Comparison of ENCODE assay signal across 14 cellular contexts in genomic region chr9:89749500-89750116, GRCh38.
A peak's percentile ranks its signal among the peaks of the same experiment; 100 is the strongest.
DNase-seq lines count a peak whose midpoint lies in the region; ATAC-seq and TF ChIP-seq lines count a peak whose summit lies in the region.
"Had no signal": no experiment of that assay in that cellular context is flagged by ENCODE, and none has a peak within 500 bp of the region (broad histone marks: within the 10 kb centered on the region; RNA-seq: fewer than 3 reads in every experiment).

No MANE protein-coding gene starts in this region.

- no peak overlapping the region for H3K27ac ChIP-seq in colonic mucosa
- H3K27ac ChIP-seq: tibial artery had no signal

- H3K27me3 Mint-ChIP-seq in activated CD8-positive, alpha-beta T cell treated with anti-CD3 and anti-CD28 coated beads, Interleukin-2, amount 10 ng/mL, durations not matched to agents 7 days and 5 days (ENCODE audit: low read depth): no peaks in the 10 kb centered on the region
- no peaks in the 10 kb centered on the region for H3K27me3 Mint-ChIP-seq in activated CD8-positive, alpha-beta T cell treated with anti-CD3 and anti-CD28 coated beads for 36 hours
- H3K27me3 Mint-ChIP-seq in endothelial cell (ENCODE audit: unreplicated experiment): peaks cover 11% of the 10 kb centered on the region

- no peak for TF ChIP-seq CTCF in activated CD8-positive, alpha-beta T cell treated with anti-CD3 and anti-CD28 coated beads for 36 hours (IDR thresholded peaks at IDR 0.05)
- no peak for TF ChIP-seq CTCF in endothelial cell (IDR thresholded peaks at IDR 0.05; ENCODE audit: unreplicated experiment)
- TF ChIP-seq CTCF in colonic mucosa (IDR thresholded peaks at IDR 0.05): no peak

- DNase-seq in activated CD8-positive, alpha-beta T cell treated with anti-CD3 and anti-CD28 coated beads, Interleukin-2, amount 10 ng/mL, durations not matched to agents 7 days and 5 days: no peak
- DNase-seq in activated CD8-positive, alpha-beta T cell treated with anti-CD3 and anti-CD28 coated beads for 36 hours: no peak
- peak; percentile 38 for DNase-seq in SW480 (ENCODE audit: low spot score)
- no peak for DNase-seq in endothelial cell (ENCODE audit: low spot score)
- DNase-seq in posterior vena cava (ENCODE audit: low spot score): peak; percentile 64
- DNase-seq in NCI-H2227 (lab: John Stamatoyannopoulos, UW; ENCODE audit: unreplicated experiment): no peak
- DNase-seq in colonic mucosa: no peak
- DNase-seq: effector memory CD8-positive, alpha-beta T cell; naive thymus-derived CD8-positive, alpha-beta T cell; NCI-H187; tibial artery had no signal

- no peak for ATAC-seq in activated CD8-positive, alpha-beta T cell treated with anti-CD3 and anti-CD28 coated beads, Interleukin-2, amount 10 ng/mL, durations not matched to agents 7 days and 5 days
- ATAC-seq in activated CD8-positive, alpha-beta T cell treated with anti-CD3 and anti-CD28 coated beads for 36 hours: no peak
- ATAC-seq in HG03108 (IDR thresholded peaks at IDR 0.05; ENCODE audit: unreplicated experiment): no peak
- ATAC-seq: effector memory CD8-positive, alpha-beta T cell; naive thymus-derived CD8-positive, alpha-beta T cell had no signal

- H3K9me3 ChIP-seq in colonic mucosa: no peaks in the 10 kb centered on the region
- H3K9me3 ChIP-seq: tibial artery had no signal

- peak overlapping the region; percentile 2 for H3K4me3 Mint-ChIP-seq in activated CD8-positive, alpha-beta T cell treated with anti-CD3 and anti-CD28 coated beads, Interleukin-2, amount 10 ng/mL, durations not matched to agents 7 days and 5 days
- no peak overlapping the region for H3K4me3 Mint-ChIP-seq in activated CD8-positive, alpha-beta T cell treated with anti-CD3 and anti-CD28 coated beads for 36 hours
- peak overlapping the region; percentile 19 for H3K4me3 Mint-ChIP-seq in endothelial cell (ENCODE audit: unreplicated experiment)
- H3K4me3 Mint-ChIP-seq: effector memory CD8-positive, alpha-beta T cell; memory B cell had no signal

- peaks cover 6% of the 10 kb centered on the region for H3K9me3 Mint-ChIP-seq in activated CD8-positive, alpha-beta T cell treated with anti-CD3 and anti-CD28 coated beads, Interleukin-2, amount 10 ng/mL, durations not matched to agents 7 days and 5 days (ENCODE audit: insufficient read depth)
- H3K9me3 Mint-ChIP-seq in activated CD8-positive, alpha-beta T cell treated with anti-CD3 and anti-CD28 coated beads for 36 hours: peaks cover under 1% of the 10 kb centered on the region
- H3K9me3 Mint-ChIP-seq in endothelial cell (ENCODE audit: unreplicated experiment): no peaks in the 10 kb centered on the region
- H3K9me3 Mint-ChIP-seq: activated T-helper 2 cell treated with anti-CD3 and anti-CD28 coated beads, Interferon-gamma antibody, Interleukin-2, Interleukin-4, amounts not matched to agents 10 μg/mL and 5 μg/mL and 100 μg/mL, durations not matched to agents 14 hours and 24 hours and 36 hours; effector memory CD8-positive, alpha-beta T cell had no signal

- intact Hi-C loops in activated CD8-positive, alpha-beta T cell treated with anti-CD3 and anti-CD28 coated beads for 36 hours (cut with micrococcal nuclease): no loop called here
- intact Hi-C loops in posterior vena cava (cut with DNase I): no loop called here
- intact Hi-C loops in colonic mucosa (cut with DNase I): no loop called here

- H3K4me3 ChIP-seq in colonic mucosa: no peak overlapping the region
- H3K4me3 ChIP-seq: tibial artery had no signal

- no peak overlapping the region for H3K9ac ChIP-seq in colonic mucosa (ENCODE audit: low read depth in 2 of 2, low read length in 2 of 2)

- H3K4me1 ChIP-seq in colonic mucosa: no peaks in the 10 kb centered on the region

- peaks cover 10% of the 10 kb centered on the region for H3K36me3 Mint-ChIP-seq in activated CD8-positive, alpha-beta T cell treated with anti-CD3 and anti-CD28 coated beads, Interleukin-2, amount 10 ng/mL, durations not matched to agents 7 days and 5 days (ENCODE audit: low read depth)
- no peaks in the 10 kb centered on the region for H3K36me3 Mint-ChIP-seq in activated CD8-positive, alpha-beta T cell treated with anti-CD3 and anti-CD28 coated beads for 36 hours (ENCODE audit: low read depth)
- peaks cover 4% of the 10 kb centered on the region for H3K36me3 Mint-ChIP-seq in endothelial cell (ENCODE audit: low read depth, unreplicated experiment)
- H3K36me3 Mint-ChIP-seq: memory B cell had no signal

- peaks cover 46% of the 10 kb centered on the region for H3K4me1 Mint-ChIP-seq in activated CD8-positive, alpha-beta T cell treated with anti-CD3 and anti-CD28 coated beads, Interleukin-2, amount 10 ng/mL, durations not matched to agents 7 days and 5 days (ENCODE audit: low read depth)
- H3K4me1 Mint-ChIP-seq in activated CD8-positive, alpha-beta T cell treated with anti-CD3 and anti-CD28 coated beads for 36 hours (ENCODE audit: low read depth): peaks cover 24% of the 10 kb centered on the region
- peaks cover 23% of the 10 kb centered on the region for H3K4me1 Mint-ChIP-seq in endothelial cell (ENCODE audit: unreplicated experiment)

- POLR2A ChIA-PET in activated CD8-positive, alpha-beta T cell treated with anti-CD3 and anti-CD28 coated beads, Interleukin-2, amount 10 ng/mL, durations not matched to agents 7 days and 5 days (lab: Charles Lee): interaction anchor here (0.7 to 0.9 kb wide), 2 partner anchors 48 to 1082 kb away, joined by 3 read pairs; no protein-coding TSS in a partner anchor
- POLR2A ChIA-PET in activated CD8-positive, alpha-beta T cell treated with anti-CD3 and anti-CD28 coated beads for 36 hours (lab: Charles Lee): no interaction called here

- CTCF ChIA-PET in activated CD8-positive, alpha-beta T cell treated with anti-CD3 and anti-CD28 coated beads, Interleukin-2, amount 10 ng/mL, durations not matched to agents 7 days and 5 days (lab: Charles Lee): interaction anchor here (1.1 to 1.3 kb wide), 5 partner anchors 9 to 353 kb away, joined by 3 to 4 read pairs (median 3); no protein-coding TSS in a partner anchor
- CTCF ChIA-PET in activated CD8-positive, alpha-beta T cell treated with anti-CD3 and anti-CD28 coated beads for 36 hours (lab: Charles Lee): no interaction called here

- no peaks in the 10 kb centered on the region for H3K27me3 ChIP-seq in colonic mucosa

- peak overlapping the region; percentile 67 for H3K27ac Mint-ChIP-seq in activated CD8-positive, alpha-beta T cell treated with anti-CD3 and anti-CD28 coated beads, Interleukin-2, amount 10 ng/mL, durations not matched to agents 7 days and 5 days
- H3K27ac Mint-ChIP-seq in activated CD8-positive, alpha-beta T cell treated with anti-CD3 and anti-CD28 coated beads for 36 hours: no peak overlapping the region
- H3K27ac Mint-ChIP-seq in endothelial cell (ENCODE audit: unreplicated experiment): no peak overlapping the region
- H3K27ac Mint-ChIP-seq: activated T-helper 2 cell treated with anti-CD3 and anti-CD28 coated beads, Interferon-gamma antibody, Interleukin-2, Interleukin-4, amounts not matched to agents 10 μg/mL and 5 μg/mL and 100 μg/mL, durations not matched to agents 14 hours and 24 hours and 36 hours; effector memory CD8-positive, alpha-beta T cell; memory B cell had no signal

- no peaks in the 10 kb centered on the region for H3K36me3 ChIP-seq in colonic mucosa
- H3K36me3 ChIP-seq: tibial artery had no signal

Comparison
In these comparisons a context has a peak if more than half of its experiments do, and no peak if none do; other contexts are left out.
1. DNase-seq: peak in SW480 (single experiment) and posterior vena cava (single experiment); none in activated CD8-positive, alpha-beta T cell treated with anti-CD3 and anti-CD28 coated beads, Interleukin-2, amount 10 ng/mL, durations not matched to agents 7 days and 5 days (single experiment), activated CD8-positive, alpha-beta T cell treated with anti-CD3 and anti-CD28 coated beads for 36 hours (single experiment), endothelial cell (single experiment), NCI-H2227 (single experiment) and colonic mucosa (single experiment).